In the genomic region with DNA sequence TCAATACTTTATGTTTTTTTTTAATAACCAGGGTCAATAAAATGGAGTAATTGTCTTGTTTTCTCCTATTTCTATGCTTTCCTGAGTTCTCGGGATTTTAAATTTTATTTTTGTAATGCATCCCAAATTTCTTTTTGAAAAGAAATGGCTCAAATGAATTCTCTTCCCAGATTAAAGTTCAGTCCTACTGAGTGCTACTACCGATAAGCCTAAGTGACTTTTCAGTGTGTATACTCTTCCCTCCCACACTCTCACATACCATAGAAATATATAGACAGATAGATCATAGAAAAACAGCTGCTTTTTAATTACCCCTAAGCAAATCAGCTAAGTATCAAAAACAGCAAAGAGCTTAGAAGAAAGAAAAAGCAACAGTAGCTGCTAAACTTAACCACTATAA, we compare ENCODE assay signal across 23 cellular contexts. TPM values are rescaled to one million over a fixed set of nuclear protein-coding genes. Genes with fewer than 3 reads are reported as not detected.
DNase-seq lines count a peak whose midpoint lies in the region; TF ChIP-seq lines count a peak whose summit lies in the region.
"Had no signal": no experiment of that assay in that cellular context is flagged by ENCODE, and none has a peak within 500 bp of the region (broad histone marks: within the 10 kb centered on the region; RNA-seq: fewer than 3 reads in every experiment).

No MANE protein-coding gene starts in this region.

- no peaks in the 10 kb centered on the region for H3K9me3 Mint-ChIP-seq in T-helper 1 cell treated with Interleukin-12 subunit alpha and Interleukin-12 subunit beta and Interleukin-4 antibody, amounts not matched to agents 30 μg/mL and 1 μg/mL, for 36 hours
- H3K9me3 Mint-ChIP-seq in endodermal cell = no peaks in the 10 kb centered on the region
- H3K9me3 Mint-ChIP-seq: CD14-positive monocyte; effector memory CD8-positive, alpha-beta T cell; IgD-negative memory B cell; nephron had no signal

- H3K27ac ChIP-seq in OCI-LY1 (ENCODE audit: low read depth, low read length, poor library complexity, severe bottlenecking) (peak overlapping the region; percentile 91), endodermal cell (ENCODE audit: low read depth, low read length) (no peak overlapping the region), colonic mucosa (no peak overlapping the region)
- H3K27ac ChIP-seq: psoas muscle, suprapubic skin had no signal

- DNase-seq in T-helper 1 cell = no peak
- no peak for DNase-seq in endodermal cell
- DNase-seq in colonic mucosa = no peak
- no peak for DNase-seq in NCI-H82 treated with DMSO at 0.1 percent for 48 hours (lab: John Stamatoyannopoulos, UW; ENCODE audit: unreplicated experiment)
- DNase-seq in central memory CD4-positive, alpha-beta T cell = no peak
- DNase-seq: activated CD4-positive, alpha-beta T cell treated with anti-CD3 and anti-CD28 coated beads for 48 hours; activated CD8-positive, alpha-beta memory T cell treated with anti-CD3 and anti-CD28 coated beads, Interleukin-2, amount 50 U/mL, for 4 hours; activated gamma-delta T cell treated with Interleukin-2 at 50 U/mL for 16 hours; aorta; DMS79; effector memory CD8-positive, alpha-beta T cell; GOT3; heart left ventricle; NCI-H1092 treated with DMSO at 0.1 percent for 48 hours; NCI-H524 treated with DMSO at 0.1 percent for 48 hours; psoas muscle had no signal

- 0 out of 2 replicates have a peak, but pooled peaks cover 3% of the 10 kb centered on the region for H4K20me1 ChIP-seq in OCI-LY1 (ENCODE audit: insufficient read depth, low read length)

- H3K9ac ChIP-seq in OCI-LY1 (ENCODE audit: low read length) = peak overlapping the region; percentile 80
- H3K9ac ChIP-seq in endodermal cell (ENCODE audit: extremely low read depth, low read length, poor library complexity, severe bottlenecking) = no peak overlapping the region
- H3K9ac ChIP-seq in skeletal muscle satellite cell (ENCODE audit: low read depth, low read length) = no peak overlapping the region
- no peak overlapping the region for H3K9ac ChIP-seq in colonic mucosa (ENCODE audit: low read depth in 2 of 2, low read length in 2 of 2)

- no peaks in the 10 kb centered on the region for H3K36me3 Mint-ChIP-seq in T-helper 1 cell treated with Interleukin-12 subunit alpha and Interleukin-12 subunit beta and Interleukin-4 antibody, amounts not matched to agents 30 μg/mL and 1 μg/mL, for 36 hours (ENCODE audit: low read depth)
- no peaks in the 10 kb centered on the region for H3K36me3 Mint-ChIP-seq in endodermal cell (ENCODE audit: low read depth)

- peak overlapping the region; percentile 18 for H3K4me3 Mint-ChIP-seq in T-helper 1 cell treated with Interleukin-12 subunit alpha and Interleukin-12 subunit beta and Interleukin-4 antibody, amounts not matched to agents 30 μg/mL and 1 μg/mL, for 36 hours
- H3K4me3 Mint-ChIP-seq in endodermal cell = no peak overlapping the region
- H3K4me3 Mint-ChIP-seq: CD14-positive monocyte had no signal

- H3K27me3 ChIP-seq in OCI-LY1 (ENCODE audit: insufficient read depth, low read length) = no peaks in the 10 kb centered on the region
- no peaks in the 10 kb centered on the region for H3K27me3 ChIP-seq in endodermal cell (ENCODE audit: control insufficient read depth, insufficient read depth, low read length, poor library complexity, severe bottlenecking)
- H3K27me3 ChIP-seq in skeletal muscle satellite cell (ENCODE audit: control insufficient read depth, insufficient read depth, low read length) = no peaks in the 10 kb centered on the region
- H3K27me3 ChIP-seq in colonic mucosa = no peaks in the 10 kb centered on the region
- H3K27me3 ChIP-seq: heart left ventricle, suprapubic skin had no signal

- 87% methylated on average over 2 of the region's 2 CpGs; no CpG with 5 or more reads in 1 of the 2 experiments for WGBS in endodermal cell (ENCODE audit: insufficient coverage in 1 of 2, insufficient read length in 1 of 2), 2 experiments

- no peak overlapping the region for H2AFZ ChIP-seq in OCI-LY1 (ENCODE audit: low read length)

- H3K4me3 ChIP-seq in OCI-LY1 (ENCODE audit: low read depth, low read length, poor library complexity, severe bottlenecking) (peak overlapping the region; percentile 88), endodermal cell (ENCODE audit: low read length) (peak overlapping the region; percentile 97), skeletal muscle satellite cell (ENCODE audit: low read length) (no peak overlapping the region), colonic mucosa (no peak overlapping the region)

- intact Hi-C loops in colonic mucosa (cut with DNase I) = loop anchor here (10.0 kb wide), 1 partner anchor 308 kb away; no protein-coding TSS in a partner anchor

- H3K4me2 ChIP-seq in OCI-LY1 (ENCODE audit: low read length) (peak overlapping the region; percentile 94), skeletal muscle satellite cell (ENCODE audit: low read length) (peak overlapping the region; percentile 91)

- TF ChIP-seq CTCF in OCI-LY1 (IDR thresholded peaks at IDR 0.05; ENCODE audit: low read length) (no peak), endodermal cell (conservative IDR thresholded peaks at IDR 0.05) (no peak), colonic mucosa (IDR thresholded peaks at IDR 0.05) (no peak)

- no peaks in the 10 kb centered on the region for H3K9me3 ChIP-seq in OCI-LY1 (ENCODE audit: low read length)
- no peaks in the 10 kb centered on the region for H3K9me3 ChIP-seq in endodermal cell (ENCODE audit: control insufficient read depth, low read length)
- H3K9me3 ChIP-seq in skeletal muscle satellite cell (replicated peaks; ENCODE audit: low read length) = no peaks in the 10 kb centered on the region
- no peaks in the 10 kb centered on the region for H3K9me3 ChIP-seq in colonic mucosa
- H3K9me3 ChIP-seq: heart left ventricle, psoas muscle, suprapubic skin had no signal

- H3K4me1 ChIP-seq in OCI-LY1 (ENCODE audit: insufficient read depth, low read length, severe bottlenecking) (peaks cover 67% of the 10 kb centered on the region), endodermal cell (ENCODE audit: control insufficient read depth, insufficient read depth, low read length) (peaks cover 2% of the 10 kb centered on the region), skeletal muscle satellite cell (ENCODE audit: control insufficient read depth, insufficient read depth, low read length) (peaks cover 5% of the 10 kb centered on the region), colonic mucosa (peaks cover 4% of the 10 kb centered on the region)

- H3K4me1 Mint-ChIP-seq in T-helper 1 cell treated with Interleukin-12 subunit alpha and Interleukin-12 subunit beta and Interleukin-4 antibody, amounts not matched to agents 30 μg/mL and 1 μg/mL, for 36 hours (ENCODE audit: low read depth) = peaks cover 24% of the 10 kb centered on the region
- peaks cover 40% of the 10 kb centered on the region for H3K4me1 Mint-ChIP-seq in endodermal cell

- H3K36me3 ChIP-seq in OCI-LY1 (ENCODE audit: insufficient read depth, low read length) (peaks cover 11% of the 10 kb centered on the region; the same call in 1 of the 2 replicates), endodermal cell (ENCODE audit: control insufficient read depth, insufficient read depth, low read length) (no peaks in the 10 kb centered on the region), skeletal muscle satellite cell (ENCODE audit: insufficient read depth, low read length) (no peaks in the 10 kb centered on the region), colonic mucosa (no peaks in the 10 kb centered on the region)
- H3K36me3 ChIP-seq: suprapubic skin had no signal

- H3F3A ChIP-seq in OCI-LY1 (ENCODE audit: insufficient read depth, low read length) = peaks cover 6% of the 10 kb centered on the region; the same call in 1 of the 2 replicates

- H3K27ac Mint-ChIP-seq in T-helper 1 cell treated with Interleukin-12 subunit alpha and Interleukin-12 subunit beta and Interleukin-4 antibody, amounts not matched to agents 30 μg/mL and 1 μg/mL, for 36 hours = no peak overlapping the region
- no peak overlapping the region for H3K27ac Mint-ChIP-seq in endodermal cell
- H3K27ac Mint-ChIP-seq: CD14-positive monocyte; effector memory CD8-positive, alpha-beta T cell had no signal

- peaks cover 70% of the 10 kb centered on the region for H3K79me2 ChIP-seq in OCI-LY1 (ENCODE audit: insufficient read depth, low read length)

- no peaks in the 10 kb centered on the region for H3K9me2 ChIP-seq in OCI-LY1 (ENCODE audit: low read depth, low read length)

- no peaks in the 10 kb centered on the region for H3K27me3 Mint-ChIP-seq in T-helper 1 cell treated with Interleukin-12 subunit alpha and Interleukin-12 subunit beta and Interleukin-4 antibody, amounts not matched to agents 30 μg/mL and 1 μg/mL, for 36 hours (ENCODE audit: low read depth)
- H3K27me3 Mint-ChIP-seq in endodermal cell (ENCODE audit: insufficient read depth) = no peaks in the 10 kb centered on the region
- H3K27me3 Mint-ChIP-seq: effector memory CD8-positive, alpha-beta T cell; IgD-negative memory B cell had no signal

RNA-seq across cellular contexts. Expression of a gene that starts 1.5 kb away (rescaled TPM):
- total RNA-seq in endodermal cell = 10 to 100 TPM; 16.1 to 21.2 TPM
- 4.3 TPM for polyA plus RNA-seq in endodermal cell (2013, experiment 1 of 2)
- 6.0 TPM for polyA plus RNA-seq in endodermal cell (2013, experiment 2 of 2)
- 3.0 and 3.5 TPM in 2 replicates for total RNA-seq in skeletal muscle satellite cell (2012; rRNA removed)
- 1 to 10 TPM; 1.1 to 1.3 TPM for total RNA-seq in colonic mucosa

RNA-seq across cellular contexts. Expression of a gene that starts 2.3 kb away (rescaled TPM):
- total RNA-seq in endodermal cell (10 to 100 TPM; 75.2 to 84.8 TPM), colonic mucosa (10 to 100 TPM; 67.3 to 87.0 TPM)
- 55.0 TPM for polyA plus RNA-seq in endodermal cell (2013, experiment 1 of 2)
- 58.4 TPM for polyA plus RNA-seq in endodermal cell (2013, experiment 2 of 2)
- total RNA-seq in skeletal muscle satellite cell (2012; rRNA removed) = 70.0 and 76.2 TPM in 2 replicates

Comparison
In these comparisons a context has a peak if more than half of its experiments do, and no peak if none do; other contexts are left out.
1. H3K4me3 ChIP-seq: peak in OCI-LY1 (single experiment) and endodermal cell (single experiment); none in skeletal muscle satellite cell (single experiment) and colonic mucosa (single experiment).
2. RNA of a gene that starts 1.5 kb away (total RNA-seq): 16.1 to 21.2 TPM in endodermal cell; 1.1 to 1.3 TPM in colonic mucosa; every median in the first group is over 4 times any median in the second.